In the genomic region with DNA sequence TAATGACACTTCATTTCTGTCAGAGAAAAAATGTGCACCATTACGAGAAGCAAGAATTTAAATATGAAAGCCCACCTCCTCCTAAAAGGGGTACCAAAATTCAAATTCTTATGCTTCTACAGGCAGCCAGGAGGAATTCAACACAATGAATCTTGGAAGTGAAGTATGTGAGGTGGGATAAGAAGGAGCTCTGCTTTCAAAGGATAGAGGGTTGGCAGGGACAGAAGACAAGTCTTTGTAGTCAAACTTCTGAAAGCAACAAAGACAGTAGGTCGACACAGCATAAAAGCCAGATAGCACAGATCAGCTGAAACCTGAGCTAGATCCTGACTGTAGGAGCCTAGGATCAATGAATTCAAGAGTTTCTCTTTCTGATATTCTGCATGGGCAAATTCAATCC, we compare ENCODE assay signal across 23 cellular contexts.
"Had no signal": no experiment of that assay in that cellular context is flagged by ENCODE, and none has a peak within 500 bp of the region (broad histone marks: within the 10 kb centered on the region; RNA-seq: fewer than 3 reads in every experiment).

No MANE protein-coding gene starts in this region.

- H3K9ac ChIP-seq: KMS-11 had no signal

- H3K4me2 ChIP-seq: KMS-11 had no signal

- H3K4me3 ChIP-seq: K562, SJSA1, SK-N-MC had no signal

- H3K27me3 Mint-ChIP-seq: IgD-negative memory B cell had no signal

- H3K27me3 ChIP-seq: SJSA1 had no signal

- H3K4me3 Mint-ChIP-seq: IgD-negative memory B cell had no signal

- H3K9me3 ChIP-seq: SJSA1 had no signal

- H3K27ac ChIP-seq: KMS-11, SJSA1, SK-N-MC had no signal

- ATAC-seq: K562 had no signal

- DNase-seq: Kasumi-1, MM.1S, NCI-H1092 treated with DMSO at 0.1 percent for 48 hours, NCI-H1436, NCI-H187, NCI-H2029, NCI-H2081 treated with DMSO at 0.1 percent for 48 hours, NCI-H2171, NCI-H226, NCI-H446, NCI-H510A, NCI-H524 treated with DMSO at 0.1 percent for 48 hours, NCI-H69, NCI-H774, Right ventricle myocardium superior, RPMI8226, SIG-M5, SW 1271 had no signal
